2 cellular contexts compared by ENCODE assay signal in the genomic region with DNA sequence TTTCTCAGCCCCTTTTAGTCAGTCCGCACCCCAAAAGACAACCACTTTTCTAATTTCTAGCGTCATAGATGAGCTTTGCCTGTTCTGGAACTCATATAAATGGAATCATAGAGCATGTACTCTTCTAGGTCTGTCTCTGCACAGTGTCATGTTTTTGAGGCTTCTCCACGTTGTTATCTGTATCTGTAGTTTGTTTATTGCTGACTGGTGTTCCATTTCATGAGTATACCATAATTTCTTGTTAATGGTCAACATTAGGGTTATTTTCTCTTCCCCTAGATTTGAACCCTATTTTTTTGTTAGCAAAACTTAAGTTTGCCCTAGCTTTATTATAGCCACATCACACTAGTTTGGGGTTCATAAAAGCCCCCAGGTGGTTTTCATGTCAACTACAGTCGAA.
TF ChIP-seq lines count a peak whose summit lies in the region.

No MANE protein-coding gene starts in this region.

TF ChIP-seq in K562, 482 proteins besides CTCF, POLR2A, EP300 and RAD21:
- TF ChIP-seq PPARD (CRISPR knock-in tag; IDR thresholded peaks at IDR 0.05): no peak
- TF ChIP-seq MAFF (IDR thresholded peaks at IDR 0.05; ENCODE audit: low read length): peak; percentile 18; the same call in 1 of the 2 replicates
- peak; percentile 52; the same call in 1 of the 2 replicates for TF ChIP-seq C11orf30 (IDR thresholded peaks at IDR 0.05; ENCODE audit: low read depth)
- TF ChIP-seq ZNF316 (IDR thresholded peaks at IDR 0.05): peak; percentile 78

TF ChIP-seq in HEK293T, 16 proteins besides CTCF, POLR2A, EP300 and RAD21:
- no peak for TF ChIP-seq SP1 (IDR thresholded peaks at IDR 0.05)
